Comparison of ENCODE assay signal across 8 cellular contexts in genomic region chr10:47438857-47439474, GRCh38. TPM values are rescaled to one million over a fixed set of nuclear protein-coding genes. Genes with fewer than 3 reads are reported as not detected.
DNase-seq lines count a peak whose midpoint lies in the region; ATAC-seq and TF ChIP-seq lines count a peak whose summit lies in the region.

No MANE protein-coding gene starts in this region.

- H3K4me2 ChIP-seq in PC-9, result peak overlapping the region; percentile 37

- no peaks in the 10 kb centered on the region for H3K9me3 ChIP-seq in A673 (ENCODE audit: low read depth, low read length, poor library complexity, severe bottlenecking)
- peaks cover 8% of the 10 kb centered on the region for H3K9me3 ChIP-seq in PC-9 (ENCODE audit: insufficient read depth, low read depth)

- ATAC-seq in HG03135 (IDR thresholded peaks at IDR 0.05; ENCODE audit: unreplicated experiment), result no peak

- H3K4me3 ChIP-seq in A673 (ENCODE audit: low read depth, low read length, poor library complexity, severe bottlenecking), result no peak overlapping the region
- H3K4me3 ChIP-seq in H7 (ENCODE audit: insufficient read depth, low read depth, low read length), result no peak overlapping the region
- H3K4me3 ChIP-seq in PC-9, result no peak overlapping the region
- H3K4me3 ChIP-seq in fibroblast of mammary gland (ENCODE audit: control insufficient read depth, low read depth, low read length), result no peak overlapping the region

- H3K27me3 ChIP-seq in A673 (replicated peaks; ENCODE audit: insufficient read depth, low read depth, low read length, poor library complexity) (peaks cover 3% of the 10 kb centered on the region), H7 (ENCODE audit: control insufficient read depth, insufficient read depth, low read length) (no peaks in the 10 kb centered on the region), PC-9 (ENCODE audit: insufficient read depth, low read depth) (no peaks in the 10 kb centered on the region)

- intact Hi-C loops in A673 (cut with micrococcal nuclease; ENCODE audit: unreplicated experiment) (no loop called here), PC-9 (cut with micrococcal nuclease; ENCODE audit: unreplicated experiment) (no loop called here)

- no peak overlapping the region for H3K27ac ChIP-seq in A673 (ENCODE audit: low read depth, low read length, poor library complexity, severe bottlenecking)
- H3K27ac ChIP-seq in PC-9, result no peak overlapping the region

- H3K79me2 ChIP-seq in PC-9 (ENCODE audit: low read depth), result no peaks in the 10 kb centered on the region

- H2AFZ ChIP-seq in PC-9, result no peak overlapping the region

- no peaks in the 10 kb centered on the region for H3K36me3 ChIP-seq in A673 (ENCODE audit: insufficient read depth, low read length, poor library complexity, severe bottlenecking)
- H3K36me3 ChIP-seq in H7 (replicated peaks; ENCODE audit: control insufficient read depth, insufficient read depth, low read length), result no peaks in the 10 kb centered on the region
- H3K36me3 ChIP-seq in PC-9 (ENCODE audit: low read depth), result no peaks in the 10 kb centered on the region

- 0 out of 2 replicates have a peak, but pooled peaks cover 6% of the 10 kb centered on the region for H3K9me2 ChIP-seq in PC-9 (ENCODE audit: insufficient read depth)

- H3K4me1 ChIP-seq in A673 (ENCODE audit: insufficient read depth, low read length, poor library complexity, severe bottlenecking) (no peaks in the 10 kb centered on the region), PC-9 (replicated peaks; ENCODE audit: insufficient read depth) (peaks cover 16% of the 10 kb centered on the region)

- peaks cover 9% of the 10 kb centered on the region for H3F3A ChIP-seq in PC-9 (ENCODE audit: insufficient read depth, low read depth)

- CTCF ChIA-PET in A673 (lab: Charles Lee) (no interaction called here), PC-9 (lab: Charles Lee) (interaction anchor here (0.6 to 1.5 kb wide), 4 partner anchors 14 to 64 kb away, joined by 3 read pairs; no protein-coding TSS in a partner anchor)

- BruUV-seq in A673 (replicated peaks; lab: Mats Ljungman, UMichigan) (no TSS peak), PC-9 (replicated peaks; lab: Mats Ljungman, UMichigan) (no TSS peak)

- no peaks in the 10 kb centered on the region for H4K20me1 ChIP-seq in PC-9 (ENCODE audit: insufficient read depth)

- peak; percentile 42 for DNase-seq in A673 (ENCODE audit: low spot score)
- DNase-seq in H7, result peak; percentile 68
- DNase-seq in PC-9, result peak; percentile 79 to 88
- peak; percentile 64 for DNase-seq in fibroblast of mammary gland (ENCODE audit: low read depth)
- DNase-seq in renal cortical epithelial cell (ENCODE audit: low read depth), result peak; percentile 73
- no peak for DNase-seq in anterior cingulate cortex (lab: John Stamatoyannopoulos, UW)
- DNase-seq in GF-D8 (lab: John Stamatoyannopoulos, UW), result no peak

- TF ChIP-seq CTCF in A673 (conservative IDR thresholded peaks at IDR 0.05; ENCODE audit: low read depth, low read length) (peak; percentile 33), PC-9 (conservative IDR thresholded peaks at IDR 0.05) (peak; percentile 74), fibroblast of mammary gland (conservative IDR thresholded peaks at IDR 0.05; ENCODE audit: control insufficient read depth, insufficient read depth, low read depth, low read length) (peak; percentile 71)

- POLR2A ChIA-PET in A673 (lab: Charles Lee; ENCODE audit: low non-redundant PET) (no interaction called here), PC-9 (lab: Charles Lee; ENCODE audit: unreplicated experiment) (interaction anchor here (0.5 kb wide), 1 partner anchor 48 kb away, joined by 3 read pairs; no protein-coding TSS in a partner anchor)

RNA-seq across cellular contexts. Expression of gene ANXA8, which starts 44.9 kb away (rescaled TPM):
- total RNA-seq in A673 (2021), result not detected in 2 replicates
- total RNA-seq in H7 (2014; rRNA removed; shearing (Covaris generic)), result 0.15 TPM in 1 of 2 replicates, not detected in the other
- total RNA-seq in PC-9 (2021), result 172 and 196 TPM in 2 replicates
- 0.30 and 6.1 TPM in 2 replicates for total RNA-seq in renal cortical epithelial cell

RNA-seq across cellular contexts. Expression of gene FAM25G, which starts 52.5 kb away (rescaled TPM):
- total RNA-seq in A673 (2021) (not detected in 2 replicates), PC-9 (2021) (3.2 TPM in 1 of 2 replicates, not detected in the other), renal cortical epithelial cell (not detected in 2 replicates)
- total RNA-seq in H7 (2014; rRNA removed; shearing (Covaris generic)), result not detected in 2 replicates

RNA-seq across cellular contexts. Expression of gene ZNF488, which starts 54.9 kb away (rescaled TPM):
- total RNA-seq in A673 (2021) (0.09 TPM in 2 replicates), PC-9 (2021) (11.4 and 18.1 TPM in 2 replicates), renal cortical epithelial cell (0.17 and 0.25 TPM in 2 replicates)
- 3.0 and 4.5 TPM in 2 replicates for total RNA-seq in H7 (2014; rRNA removed; shearing (Covaris generic))

Comparison
In these comparisons a context has a peak if more than half of its experiments do, and no peak if none do; other contexts are left out.
1. DNase-seq: peak in A673 (single experiment), H7 (single experiment), PC-9 (2 of 2), fibroblast of mammary gland (single experiment) and renal cortical epithelial cell (single experiment); none in anterior cingulate cortex (0 of 58) and GF-D8 (single experiment).
2. RNA of gene ANXA8, which starts 44.9 kb away (total RNA-seq): 172 to 196 TPM in PC-9; 0.30 to 6.1 TPM in renal cortical epithelial cell, not detected in A673 and 0.15 TPM in H7; every median in the first group is over 10 times any median in the second.
3. Peak in every context shown above with its lines, with median percentiles within 50 percentile points of each other: CTCF ChIP-seq.